ENCODE assay signal across 8 cellular contexts in the genomic region with DNA sequence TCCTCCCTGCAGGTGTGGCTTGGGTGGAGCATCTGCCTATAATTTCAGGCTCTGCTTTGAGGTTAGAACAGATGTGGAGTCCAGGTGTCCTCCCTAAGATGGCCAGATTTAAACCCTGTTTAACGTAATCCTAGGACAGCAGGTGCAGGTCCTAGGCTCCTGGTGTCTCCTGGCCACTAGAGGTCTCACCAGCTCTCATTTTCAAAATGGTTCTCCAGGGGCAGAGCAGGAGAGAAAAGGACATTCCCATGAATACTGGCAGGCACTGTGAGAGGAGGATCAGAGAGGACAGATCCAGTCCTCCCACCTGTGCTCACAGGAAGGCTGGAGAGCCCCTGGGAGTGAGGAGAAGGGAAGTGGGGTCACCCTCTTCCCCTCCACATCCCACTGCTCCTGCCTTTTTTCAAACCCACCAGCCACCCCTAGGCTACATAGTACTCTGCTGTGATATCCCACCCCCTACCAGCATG.
A peak's percentile ranks its signal among the peaks of the same experiment; 100 is the strongest.
DNase-seq lines count a peak whose midpoint lies in the region; ATAC-seq and TF ChIP-seq lines count a peak whose summit lies in the region.

No MANE protein-coding gene starts in this region.

- H3K9ac ChIP-seq in DND-41 (ENCODE audit: low read depth, low read length), result no peak overlapping the region
- H3K9ac ChIP-seq in KMS-11, result no peak overlapping the region
- no peak overlapping the region for H3K9ac ChIP-seq in OCI-LY3 (ENCODE audit: low read length)

- H3K9me3 ChIP-seq in DND-41 (ENCODE audit: insufficient read depth, low read length, severe bottlenecking), result no peaks in the 10 kb centered on the region
- H3K9me3 ChIP-seq in OCI-LY3 (ENCODE audit: insufficient read depth, low read length), result no peaks in the 10 kb centered on the region
- no peaks in the 10 kb centered on the region for H3K9me3 ChIP-seq in lung (ENCODE audit: control insufficient read depth in 2 of 2, insufficient read depth in 1 of 2, low read length in 1 of 2)

- H3K79me2 ChIP-seq in DND-41 (ENCODE audit: insufficient read depth, low read length), result no peaks in the 10 kb centered on the region
- no peaks in the 10 kb centered on the region for H3K79me2 ChIP-seq in KMS-11 (ENCODE audit: insufficient read depth, low read depth)
- H3K79me2 ChIP-seq in OCI-LY3 (ENCODE audit: low read length), result no peaks in the 10 kb centered on the region

- H3K27me3 ChIP-seq in DND-41 (ENCODE audit: insufficient read depth, low read length, poor library complexity) (no peaks in the 10 kb centered on the region), KMS-11 (ENCODE audit: insufficient read depth, low read depth) (no peaks in the 10 kb centered on the region), OCI-LY3 (ENCODE audit: low read depth, low read length) (no peaks in the 10 kb centered on the region), lung (ENCODE audit: control insufficient read depth, insufficient read depth) (no peaks in the 10 kb centered on the region)

- TF ChIP-seq CTCF in DND-41 (IDR thresholded peaks at IDR 0.05; ENCODE audit: borderline replicate concordance, extremely low read depth, low read length, poor library complexity, severe bottlenecking) (peak; percentile 78), KMS-11 (conservative IDR thresholded peaks at IDR 0.05; ENCODE audit: low read depth, low read length) (peak; percentile 87), OCI-LY3 (IDR thresholded peaks at IDR 0.05; ENCODE audit: low read depth, low read length) (peak; percentile 97), coronary artery (IDR thresholded peaks at IDR 0.05) (peak; percentile 53), lung (IDR thresholded peaks at IDR 0.05; ENCODE audit: control extremely low read depth, extremely low read depth) (peak; percentile 57)

- no peak overlapping the region for H2AFZ ChIP-seq in DND-41 (ENCODE audit: low read depth, low read length)
- no peak overlapping the region for H2AFZ ChIP-seq in KMS-11 (ENCODE audit: low read depth)
- H2AFZ ChIP-seq in OCI-LY3 (ENCODE audit: low read depth, low read length), result no peak overlapping the region

- H3K36me3 ChIP-seq in DND-41 (ENCODE audit: insufficient read depth, low read length) (no peaks in the 10 kb centered on the region), KMS-11 (ENCODE audit: insufficient read depth) (no peaks in the 10 kb centered on the region), OCI-LY3 (replicated peaks; ENCODE audit: low read depth, low read length) (no peaks in the 10 kb centered on the region), lung (ENCODE audit: control insufficient read depth in 2 of 2, insufficient read depth in 2 of 2, low read length in 2 of 2) (no peaks in the 10 kb centered on the region)

- H4K20me1 ChIP-seq in DND-41 (ENCODE audit: insufficient read depth, low read length), result peaks cover 3% of the 10 kb centered on the region; the same call in 1 of the 2 replicates
- H4K20me1 ChIP-seq in KMS-11 (ENCODE audit: insufficient read depth), result no peaks in the 10 kb centered on the region
- no peaks in the 10 kb centered on the region for H4K20me1 ChIP-seq in OCI-LY3 (ENCODE audit: insufficient read depth, low read length)

- ATAC-seq in DND-41 (ENCODE audit: insufficient read depth, low read depth) (peak; percentile 66; the same call in 2 of the 3 replicates), lung (ENCODE audit: insufficient read depth, low FRiP score) (peak; percentile 66), HG02885 (IDR thresholded peaks at IDR 0.05; ENCODE audit: poor library complexity, unreplicated experiment) (no peak)

- no peak overlapping the region for H3K27ac ChIP-seq in DND-41 (ENCODE audit: low read length)
- H3K27ac ChIP-seq in KMS-11, result no peak overlapping the region
- H3K27ac ChIP-seq in OCI-LY3 (ENCODE audit: low read length), result no peak overlapping the region
- H3K27ac ChIP-seq in coronary artery, result peak overlapping the region in 1 of 2 donors; percentile 26
- no peak overlapping the region for H3K27ac ChIP-seq in lung (ENCODE audit: low read depth in 1 of 2, low read length in 1 of 2)

- H3K4me2 ChIP-seq in DND-41 (ENCODE audit: insufficient read depth, low read length) (no peak overlapping the region), KMS-11 (no peak overlapping the region), OCI-LY3 (ENCODE audit: low read length) (no peak overlapping the region)

- H3K4me3 ChIP-seq in DND-41 (ENCODE audit: low read depth in 1 of 2, low read length in 2 of 2) (no peak overlapping the region), KMS-11 (IDR thresholded peaks at IDR 0.05; ENCODE audit: insufficient read depth, low read depth, low read length) (no peak overlapping the region), OCI-LY3 (ENCODE audit: low read length) (no peak overlapping the region), coronary artery (no peak overlapping the region), lung (no peak overlapping the region)

- WGBS in lung, 2 donors, result 16 to 30% methylated on average over 1 of the region's 1 CpG

- no peaks in the 10 kb centered on the region for H3K4me1 ChIP-seq in DND-41 (ENCODE audit: insufficient read depth, low read length)
- H3K4me1 ChIP-seq in KMS-11 (ENCODE audit: low read depth, poor library complexity, severe bottlenecking), result peaks cover 4% of the 10 kb centered on the region
- no peaks in the 10 kb centered on the region for H3K4me1 ChIP-seq in OCI-LY3 (ENCODE audit: low read length)
- no peaks in the 10 kb centered on the region for H3K4me1 ChIP-seq in lung (ENCODE audit: control insufficient read depth in 2 of 2, insufficient read depth in 2 of 2, low read length in 2 of 2)

- peak; percentile 29 for DNase-seq in DND-41
- DNase-seq in coronary artery (ENCODE audit: low spot score), result no peak
- DNase-seq in lung (ENCODE audit: low spot score), result peak; percentile 55
- DNase-seq in activated gamma-delta T cell (lab: John Stamatoyannopoulos, UW), result no peak
- no peak for DNase-seq in CD1c-positive myeloid dendritic cell (ENCODE audit: extremely low spot score)

Comparison
In these comparisons a context has a peak if more than half of its experiments do, and no peak if none do; other contexts are left out.
1. DNase-seq: peak in DND-41 (single experiment) and lung (single experiment); none in coronary artery (single experiment), activated gamma-delta T cell (single experiment) and CD1c-positive myeloid dendritic cell (single experiment).
2. Peak in every context shown above with its lines, with median percentiles within 50 percentile points of each other: CTCF ChIP-seq.